In genomic region chr15:33021806-33022389, GRCh38 we compare ENCODE assay signal across 8 cellular contexts.
DNase-seq lines count a peak whose midpoint lies in the region; ATAC-seq, FAIRE-seq and TF ChIP-seq lines count a peak whose summit lies in the region.

No MANE protein-coding gene starts in this region.

- no peaks in the 10 kb centered on the region for H3F3A ChIP-seq in neural cell (ENCODE audit: insufficient read depth, low read length, poor library complexity, severe bottlenecking)

- peak; percentile 67 for TF ChIP-seq RAD21 in neural cell (conservative IDR thresholded peaks at IDR 0.05)

- TF ChIP-seq CTCF in D721Med (IDR thresholded peaks at IDR 0.05; ENCODE audit: insufficient read depth, missing control alignments) (peak; percentile 66), neural cell (IDR thresholded peaks at IDR 0.05; ENCODE audit: poor library complexity, severe bottlenecking) (peak; percentile 74)

- no peaks in the 10 kb centered on the region for H4K20me1 ChIP-seq in neural cell (ENCODE audit: insufficient read depth)

- no peak for TF ChIP-seq POLR2A in erythroblast (IDR thresholded peaks at IDR 0.05; ENCODE audit: low read length)

- ATAC-seq in HG03108 (IDR thresholded peaks at IDR 0.05; ENCODE audit: unreplicated experiment), result no peak
- no peak for ATAC-seq in HG03460 (IDR thresholded peaks at IDR 0.05; ENCODE audit: unreplicated experiment)
- ATAC-seq in HG03432 (IDR thresholded peaks at IDR 0.05; ENCODE audit: unreplicated experiment), result no peak

- no peaks in the 10 kb centered on the region for H3K9me2 ChIP-seq in neural cell (ENCODE audit: insufficient read depth, low read length)

- no peaks in the 10 kb centered on the region for H3K36me3 ChIP-seq in neural cell (ENCODE audit: insufficient read depth, low read length)

- H3K9me3 ChIP-seq in neural cell (ENCODE audit: low read length), result no peaks in the 10 kb centered on the region

- H2AFZ ChIP-seq in neural cell (ENCODE audit: low read depth, low read length), result no peak overlapping the region

- H3K9ac ChIP-seq in neural cell (ENCODE audit: low read length), result no peak overlapping the region

- no peaks in the 10 kb centered on the region for H3K27me3 ChIP-seq in neural cell (ENCODE audit: insufficient read depth, low read depth, low read length)

- no peak for TF ChIP-seq EP300 in neural cell (conservative IDR thresholded peaks at IDR 0.05; ENCODE audit: poor library complexity, severe bottlenecking)

- no peak for FAIRE-seq in D721Med (lab: Jason Lieb, UNC)

- no peak overlapping the region for H3K4me2 ChIP-seq in neural cell (ENCODE audit: low read length)

- no peak overlapping the region for H3K27ac ChIP-seq in neural cell (ENCODE audit: low read length)

- no peak overlapping the region for H3K4me3 ChIP-seq in neural cell (ENCODE audit: low read length)

- DNase-seq in D721Med (ENCODE audit: insufficient read length, low spot score) (peak; percentile 42), HuH-7.5 (ENCODE audit: low spot score) (peak; percentile 32), SHP77 (lab: John Stamatoyannopoulos, UW) (peak; percentile 33 to 52), erythroblast (lab: John Stamatoyannopoulos, UW) (peak; percentile 19 to 52)

- no peaks in the 10 kb centered on the region for H3K79me2 ChIP-seq in neural cell (replicated peaks; ENCODE audit: insufficient read depth, low read length)

TF ChIP-seq in neural cell, 6 proteins besides CTCF, POLR2A, EP300 and RAD21:
- no peak for TF ChIP-seq POLR2AphosphoS5 (IDR thresholded peaks at IDR 0.05)
- peak; percentile 65 for TF ChIP-seq SMC3 (conservative IDR thresholded peaks at IDR 0.05; ENCODE audit: poor library complexity)
- TF ChIP-seq MXI1 (conservative IDR thresholded peaks at IDR 0.05; ENCODE audit: poor library complexity, severe bottlenecking), result no peak
- TF ChIP-seq REST (IDR thresholded peaks at IDR 0.05; ENCODE audit: borderline replicate concordance), result no peak
- no peak for TF ChIP-seq TAF1 (IDR thresholded peaks at IDR 0.05; ENCODE audit: low read depth)
